Comparison of ENCODE assay signal across 1 cellular context in the genomic region with DNA sequence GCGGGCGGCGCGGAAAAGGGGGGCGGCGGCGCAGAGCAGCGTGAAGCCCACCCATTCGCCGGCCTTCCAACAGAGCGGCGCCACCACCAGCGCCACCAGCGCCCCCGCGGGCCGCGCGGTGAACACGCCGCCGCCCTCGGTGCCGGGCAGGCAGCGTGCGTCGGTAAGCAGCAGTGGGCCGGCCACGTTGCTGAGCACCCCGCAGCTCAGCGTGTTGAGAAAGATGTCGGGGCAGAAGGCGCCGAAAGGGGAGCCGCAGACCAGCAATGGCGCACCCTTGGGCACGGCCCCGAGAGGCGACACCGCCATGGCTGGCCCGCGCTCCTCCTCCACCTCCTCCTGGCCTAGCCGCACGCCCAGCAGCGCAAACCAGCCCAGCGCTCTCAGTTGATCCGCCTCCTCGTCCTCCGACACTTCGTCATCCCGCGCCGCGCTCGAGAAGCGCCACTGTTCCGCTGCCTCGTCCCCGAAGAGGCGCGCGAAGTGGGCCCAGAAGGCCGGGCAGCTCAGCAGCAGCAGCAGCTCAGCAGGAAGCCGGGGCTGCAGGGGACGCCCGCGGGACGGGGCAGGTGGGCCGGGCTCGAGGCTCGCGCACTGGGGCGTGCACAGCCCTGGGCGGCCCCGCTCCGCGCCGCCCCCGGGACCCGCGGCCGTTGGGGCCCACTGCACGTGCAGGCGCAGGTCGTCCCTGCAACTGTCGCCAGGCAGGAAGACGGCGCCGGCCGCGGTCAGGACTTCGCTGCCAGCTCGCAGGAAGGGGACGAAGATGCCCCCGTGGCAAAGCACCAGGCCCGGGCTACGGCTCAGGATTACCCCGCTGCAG.
TF ChIP-seq lines count a peak whose summit lies in the region.

No MANE protein-coding gene starts in this region.

TF ChIP-seq in IMR-90, 13 proteins besides CTCF, POLR2A, EP300 and RAD21 (continued from another document):
- TF ChIP-seq ELK1 (IDR thresholded peaks at IDR 0.05; ENCODE audit: borderline replicate concordance, low read depth, low read length) (no peak), RCOR1 (IDR thresholded peaks at IDR 0.05; ENCODE audit: insufficient replicate concordance, low read length) (no peak)
